8 cellular contexts compared by ENCODE assay signal in the genomic region with DNA sequence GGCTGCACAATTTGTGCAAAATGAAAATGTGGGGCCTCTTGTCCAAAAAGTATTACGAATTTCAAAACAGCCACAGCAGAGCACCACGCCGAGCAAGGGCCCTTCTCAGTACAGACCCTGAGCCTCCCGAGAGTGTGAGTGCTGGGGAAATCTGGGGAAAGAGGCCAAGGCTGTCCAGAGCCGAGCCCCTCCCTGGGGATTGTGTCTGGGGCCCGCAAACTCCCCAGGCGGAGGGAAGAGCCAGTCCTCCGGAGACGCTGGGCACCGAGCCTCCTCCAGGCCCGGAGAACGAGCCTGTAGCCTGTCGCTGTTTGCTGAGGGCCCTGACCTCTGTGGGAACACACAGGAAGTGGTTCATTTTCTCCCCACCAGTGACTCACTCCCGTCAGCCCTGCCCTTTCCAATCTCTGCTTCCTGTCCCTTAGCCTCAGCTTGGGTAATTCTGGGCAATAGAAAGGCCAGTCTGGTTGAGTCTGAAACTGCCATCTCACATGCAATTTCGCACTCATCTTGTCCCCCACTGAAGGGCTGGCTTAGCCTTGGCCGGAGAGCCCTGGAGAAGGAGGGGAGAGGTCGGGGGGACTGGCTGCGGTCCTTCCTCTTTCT. TPM values are rescaled to one million over a fixed set of nuclear protein-coding genes. Genes with fewer than 3 reads are reported as not detected.
DNase-seq lines count a peak whose midpoint lies in the region; ATAC-seq and TF ChIP-seq lines count a peak whose summit lies in the region.

No MANE protein-coding gene starts in this region.

- no peak overlapping the region for H2AK5ac ChIP-seq in mesendoderm (ENCODE audit: low read length)

- H3K4me2 ChIP-seq in GM23338, result no peak overlapping the region
- H3K4me2 ChIP-seq in mesendoderm (ENCODE audit: low read length), result no peak overlapping the region

- peak overlapping the region; percentile 95 for H2AFZ ChIP-seq in GM23338

- H2BK15ac ChIP-seq in mesendoderm (replicated peaks; ENCODE audit: low read depth), result peak overlapping the region; percentile 8

- peaks cover 13% of the 10 kb centered on the region; the same call in 1 of the 2 replicates for H3K4me1 ChIP-seq in GM23338 (ENCODE audit: insufficient read depth)
- no peaks in the 10 kb centered on the region for H3K4me1 ChIP-seq in colonic mucosa
- peaks cover 5% of the 10 kb centered on the region for H3K4me1 ChIP-seq in mesendoderm (ENCODE audit: control insufficient read depth, low read depth, low read length)

- H4K20me1 ChIP-seq in GM23338 (replicated peaks; ENCODE audit: insufficient read depth), result no peaks in the 10 kb centered on the region

- peak overlapping the region; percentile 97 for H2BK5ac ChIP-seq in mesendoderm (ENCODE audit: low read length)

- no CpG with 5 or more reads among the region's 18 CpGs for WGBS in mesendoderm (ENCODE audit: extremely low coverage, insufficient coverage, low lambda C conversion rate)

- H3K9me3 ChIP-seq in colonic mucosa, result no peaks in the 10 kb centered on the region

- H3K27ac ChIP-seq in GM23338 (ENCODE audit: low read depth) (peak overlapping the region; percentile 64), colonic mucosa (peak overlapping the region; percentile 84), mesendoderm (ENCODE audit: low read depth, low read length) (peak overlapping the region; percentile 91)

- H3K79me1 ChIP-seq in mesendoderm (ENCODE audit: low read length), result no peaks in the 10 kb centered on the region

- H3K4ac ChIP-seq in mesendoderm (ENCODE audit: low read depth, low read length), result peak overlapping the region; percentile 88

- H3K27ac Mint-ChIP-seq in GM23338, result peak overlapping the region; percentile 94

- peak overlapping the region; percentile 88 for H3K18ac ChIP-seq in mesendoderm (ENCODE audit: low read length)

- H3K9me2 ChIP-seq in GM23338 (ENCODE audit: insufficient read depth), result no peaks in the 10 kb centered on the region

- intact Hi-C loops in colonic mucosa (cut with DNase I), result loop anchor here (2.0 to 10.0 kb wide), 2 partner anchors 291 to 1031 kb away; no protein-coding TSS in a partner anchor

- no peak overlapping the region for H3K23ac ChIP-seq in mesendoderm (ENCODE audit: low read length)

- H3K4me1 Mint-ChIP-seq in GM23338, result peaks cover 14% of the 10 kb centered on the region

- peak; percentile 64 for ATAC-seq in GM23338

- peaks cover 7% of the 10 kb centered on the region for H3K27me3 Mint-ChIP-seq in GM23338 (ENCODE audit: insufficient read depth, low read depth, poor library complexity)

- no peaks in the 10 kb centered on the region for H3K27me3 ChIP-seq in GM23338 (ENCODE audit: insufficient read depth)
- H3K27me3 ChIP-seq in colonic mucosa, result no peaks in the 10 kb centered on the region
- no peaks in the 10 kb centered on the region for H3K27me3 ChIP-seq in mesendoderm (ENCODE audit: insufficient read depth, low read length, poor library complexity)

- H4K8ac ChIP-seq in mesendoderm (ENCODE audit: low read depth, low read length), result no peak overlapping the region

- no peak overlapping the region for H3K4me3 Mint-ChIP-seq in GM23338

- H4K5ac ChIP-seq in mesendoderm (ENCODE audit: low read length), result no peak overlapping the region

- TF ChIP-seq CTCF in GM23338 (conservative IDR thresholded peaks at IDR 0.05; ENCODE audit: low read depth in 2 of 2) (no peak), colonic mucosa (IDR thresholded peaks at IDR 0.05) (no peak)

- H3K79me2 ChIP-seq in GM23338 (replicated peaks; ENCODE audit: insufficient read depth) (no peaks in the 10 kb centered on the region), mesendoderm (ENCODE audit: control insufficient read depth, insufficient read depth, low read length) (no peaks in the 10 kb centered on the region)

- H3K36me3 Mint-ChIP-seq in GM23338 (ENCODE audit: low read depth), result no peaks in the 10 kb centered on the region

- H3K4me3 ChIP-seq in GM23338 (no peak overlapping the region), colonic mucosa (no peak overlapping the region), mesendoderm (ENCODE audit: low read length) (no peak overlapping the region)

- H3K9ac ChIP-seq in colonic mucosa (ENCODE audit: low read depth in 2 of 2, low read length in 2 of 2) (peak overlapping the region; percentile 34 to 60), mesendoderm (ENCODE audit: low read length) (peak overlapping the region; percentile 39)

- H3K36me3 ChIP-seq in GM23338 (ENCODE audit: insufficient read depth) (no peaks in the 10 kb centered on the region), colonic mucosa (no peaks in the 10 kb centered on the region), mesendoderm (ENCODE audit: control insufficient read depth, insufficient read depth, low read length) (no peaks in the 10 kb centered on the region)

- 0 out of 2 replicates have a peak, but pooled peaks cover 7% of the 10 kb centered on the region for H3F3A ChIP-seq in GM23338 (replicated peaks; ENCODE audit: low read depth)

- peak; percentile 85 for DNase-seq in GM04504 (ENCODE audit: low read depth)
- peak; percentile 58 for DNase-seq in GM23338 (ENCODE audit: low spot score)
- DNase-seq in M059J (ENCODE audit: low read depth), result peak; percentile 98
- DNase-seq in activated CD4-positive, alpha-beta T cell treated with anti-CD3 and anti-CD28 coated beads for 24 hours (ENCODE audit: low read depth in 2 of 2), result peak; percentile 51 to 57
- DNase-seq in colonic mucosa, result peak; percentile 68
- peak; percentile 94 for DNase-seq in mesendoderm
- DNase-seq in stimulated activated CD8-positive, alpha-beta memory T cell treated with anti-CD3 and anti-CD28 coated beads, Interleukin-15, amount 100 ng/mL, for 48 hours (ENCODE audit: low read depth in 2 of 2), result peak; percentile 76 to 78
- no peak for DNase-seq in DMS79 treated with DMSO at 0.1 percent for 48 hours (lab: John Stamatoyannopoulos, UW)

- H3K56ac ChIP-seq in mesendoderm (ENCODE audit: low read length), result peak overlapping the region; percentile 79

- no peaks in the 10 kb centered on the region for H3K9me3 Mint-ChIP-seq in GM23338

- H2BK120ac ChIP-seq in mesendoderm (ENCODE audit: low read depth, low read length), result peak overlapping the region; percentile 63

TF ChIP-seq in GM23338, 12 proteins besides CTCF, POLR2A, EP300 and RAD21 (continues in another document):
- TF ChIP-seq, protein P1, sequence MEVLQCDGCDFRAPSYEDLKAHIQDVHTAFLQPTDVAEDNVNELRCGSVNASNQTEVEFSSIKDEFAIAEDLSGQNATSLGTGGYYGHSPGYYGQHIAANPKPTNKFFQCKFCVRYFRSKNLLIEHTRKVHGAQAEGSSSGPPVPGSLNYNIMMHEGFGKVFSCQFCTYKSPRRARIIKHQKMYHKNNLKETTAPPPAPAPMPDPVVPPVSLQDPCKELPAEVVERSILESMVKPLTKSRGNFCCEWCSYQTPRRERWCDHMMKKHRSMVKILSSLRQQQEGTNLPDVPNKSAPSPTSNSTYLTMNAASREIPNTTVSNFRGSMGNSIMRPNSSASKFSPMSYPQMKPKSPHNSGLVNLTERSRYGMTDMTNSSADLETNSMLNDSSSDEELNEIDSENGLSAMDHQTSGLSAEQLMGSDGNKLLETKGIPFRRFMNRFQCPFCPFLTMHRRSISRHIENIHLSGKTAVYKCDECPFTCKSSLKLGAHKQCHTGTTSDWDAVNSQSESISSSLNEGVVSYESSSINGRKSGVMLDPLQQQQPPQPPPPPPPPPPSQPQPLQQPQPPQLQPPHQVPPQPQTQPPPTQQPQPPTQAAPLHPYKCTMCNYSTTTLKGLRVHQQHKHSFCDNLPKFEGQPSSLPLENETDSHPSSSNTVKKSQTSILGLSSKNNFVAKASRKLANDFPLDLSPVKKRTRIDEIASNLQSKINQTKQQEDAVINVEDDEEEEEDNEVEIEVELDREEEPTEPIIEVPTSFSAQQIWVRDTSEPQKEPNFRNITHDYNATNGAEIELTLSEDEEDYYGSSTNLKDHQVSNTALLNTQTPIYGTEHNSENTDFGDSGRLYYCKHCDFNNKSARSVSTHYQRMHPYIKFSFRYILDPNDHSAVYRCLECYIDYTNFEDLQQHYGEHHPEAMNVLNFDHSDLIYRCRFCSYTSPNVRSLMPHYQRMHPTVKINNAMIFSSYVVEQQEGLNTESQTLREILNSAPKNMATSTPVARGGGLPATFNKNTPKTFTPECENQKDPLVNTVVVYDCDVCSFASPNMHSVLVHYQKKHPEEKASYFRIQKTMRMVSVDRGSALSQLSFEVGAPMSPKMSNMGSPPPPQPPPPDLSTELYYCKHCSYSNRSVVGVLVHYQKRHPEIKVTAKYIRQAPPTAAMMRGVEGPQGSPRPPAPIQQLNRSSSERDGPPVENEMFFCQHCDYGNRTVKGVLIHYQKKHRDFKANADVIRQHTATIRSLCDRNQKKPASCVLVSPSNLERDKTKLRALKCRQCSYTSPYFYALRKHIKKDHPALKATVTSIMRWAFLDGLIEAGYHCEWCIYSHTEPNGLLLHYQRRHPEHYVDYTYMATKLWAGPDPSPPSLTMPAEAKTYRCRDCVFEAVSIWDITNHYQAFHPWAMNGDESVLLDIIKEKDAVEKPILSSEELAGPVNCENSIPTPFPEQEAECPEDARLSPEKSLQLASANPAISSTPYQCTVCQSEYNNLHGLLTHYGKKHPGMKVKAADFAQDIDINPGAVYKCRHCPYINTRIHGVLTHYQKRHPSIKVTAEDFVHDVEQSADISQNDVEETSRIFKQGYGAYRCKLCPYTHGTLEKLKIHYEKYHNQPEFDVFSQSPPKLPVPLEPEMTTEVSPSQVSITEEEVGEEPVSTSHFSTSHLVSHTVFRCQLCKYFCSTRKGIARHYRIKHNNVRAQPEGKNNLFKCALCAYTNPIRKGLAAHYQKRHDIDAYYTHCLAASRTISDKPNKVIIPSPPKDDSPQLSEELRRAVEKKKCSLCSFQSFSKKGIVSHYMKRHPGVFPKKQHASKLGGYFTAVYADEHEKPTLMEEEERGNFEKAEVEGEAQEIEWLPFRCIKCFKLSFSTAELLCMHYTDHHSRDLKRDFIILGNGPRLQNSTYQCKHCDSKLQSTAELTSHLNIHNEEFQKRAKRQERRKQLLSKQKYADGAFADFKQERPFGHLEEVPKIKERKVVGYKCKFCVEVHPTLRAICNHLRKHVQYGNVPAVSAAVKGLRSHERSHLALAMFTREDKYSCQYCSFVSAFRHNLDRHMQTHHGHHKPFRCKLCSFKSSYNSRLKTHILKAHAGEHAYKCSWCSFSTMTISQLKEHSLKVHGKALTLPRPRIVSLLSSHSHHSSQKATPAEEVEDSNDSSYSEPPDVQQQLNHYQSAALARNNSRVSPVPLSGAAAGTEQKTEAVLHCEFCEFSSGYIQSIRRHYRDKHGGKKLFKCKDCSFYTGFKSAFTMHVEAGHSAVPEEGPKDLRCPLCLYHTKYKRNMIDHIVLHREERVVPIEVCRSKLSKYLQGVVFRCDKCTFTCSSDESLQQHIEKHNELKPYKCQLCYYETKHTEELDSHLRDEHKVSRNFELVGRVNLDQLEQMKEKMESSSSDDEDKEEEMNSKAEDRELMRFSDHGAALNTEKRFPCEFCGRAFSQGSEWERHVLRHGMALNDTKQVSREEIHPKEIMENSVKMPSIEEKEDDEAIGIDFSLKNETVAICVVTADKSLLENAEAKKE (CRISPR knock-in tag; IDR thresholded peaks at IDR 0.05), result no peak

RNA-seq across cellular contexts. Expression of a gene that starts 19.5 kb away (rescaled TPM):
- 87.7 and 99.8 TPM in 2 replicates for total RNA-seq in GM23338 (2014; rRNA removed; shearing (Covaris generic))
- polyA plus RNA-seq in GM23338 (2016; fragmentation: Nextera tagmentation; extraction: Ambion mirVana), result 24.0 and 25.2 TPM in 2 replicates
- 12.5 and 25.7 TPM in 2 replicates for total RNA-seq in M059J (2014; rRNA removed; shearing (Covaris generic))
- 10 to 100 TPM; 19.7 to 24.8 TPM for total RNA-seq in colonic mucosa
- 46.1 TPM for polyA plus RNA-seq in mesendoderm (2013, experiment 1 of 2)
- polyA plus RNA-seq in mesendoderm (2013, experiment 2 of 2), result 47.4 TPM
